ENCODE assay signal across 9 cellular contexts in the genomic region with DNA sequence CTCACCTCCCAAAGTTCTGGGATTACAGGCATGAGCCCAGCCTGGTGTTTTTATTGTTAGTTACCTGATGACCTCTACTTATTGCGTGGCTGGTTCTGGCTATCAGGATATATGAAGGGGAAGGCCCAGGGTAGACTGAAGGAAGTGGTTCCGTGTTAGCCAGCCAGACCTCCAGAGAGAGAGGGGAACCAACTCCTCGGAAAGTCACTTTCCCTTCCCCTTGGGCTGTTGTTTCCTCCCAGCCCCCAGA. TPM values are rescaled to one million over a fixed set of nuclear protein-coding genes. Genes with fewer than 3 reads are reported as not detected.
DNase-seq lines count a peak whose midpoint lies in the region.
"Had no signal": no experiment of that assay in that cellular context is flagged by ENCODE, and none has a peak within 500 bp of the region (broad histone marks: within the 10 kb centered on the region; RNA-seq: fewer than 3 reads in every experiment).

No MANE protein-coding gene starts in this region.

- CTCF ChIA-PET in activated naive CD4-positive, alpha-beta T cell treated with anti-CD3 and anti-CD28 coated beads, Interleukin-2, amount 10 ng/mL, durations not matched to agents 7 days and 5 days (lab: Charles Lee) = interaction anchor here (0.8 to 12.4 kb wide), 5 partner anchors 10 to 60 kb away, joined by 3 to 236 read pairs (median 4); no protein-coding TSS in a partner anchor

- H3K36me3 ChIP-seq in esophagus (ENCODE audit: control insufficient read depth in 2 of 2, insufficient read depth in 2 of 2, low read length in 1 of 2) (no peaks in the 10 kb centered on the region), thymus (ENCODE audit: control insufficient read depth, insufficient read depth) (peaks cover 4% of the 10 kb centered on the region)

- H3K4me1 Mint-ChIP-seq in activated naive CD4-positive, alpha-beta T cell treated with anti-CD3 and anti-CD28 coated beads, Interleukin-2, amount 10 ng/mL, durations not matched to agents 7 days and 5 days = peaks cover 66% of the 10 kb centered on the region

- H3K27ac ChIP-seq in esophagus (ENCODE audit: low read depth in 2 of 2, low read length in 1 of 2) = peak overlapping the region; percentile 29 to 56
- H3K27ac ChIP-seq in thymus (ENCODE audit: low read depth) = peak overlapping the region; percentile 97

- peaks cover 47% of the 10 kb centered on the region for H3K36me3 Mint-ChIP-seq in activated naive CD4-positive, alpha-beta T cell treated with anti-CD3 and anti-CD28 coated beads, Interleukin-2, amount 10 ng/mL, durations not matched to agents 7 days and 5 days
- H3K36me3 Mint-ChIP-seq: brain had no signal

- H3K27me3 ChIP-seq in esophagus (ENCODE audit: control insufficient read depth in 1 of 2, insufficient read depth in 2 of 2, low read length in 2 of 2) = no peaks in the 10 kb centered on the region
- no peaks in the 10 kb centered on the region for H3K27me3 ChIP-seq in thymus (ENCODE audit: control insufficient read depth, insufficient read depth)

- H3K27me3 Mint-ChIP-seq in activated naive CD4-positive, alpha-beta T cell treated with anti-CD3 and anti-CD28 coated beads, Interleukin-2, amount 10 ng/mL, durations not matched to agents 7 days and 5 days = no peaks in the 10 kb centered on the region

- H3K27ac Mint-ChIP-seq in activated naive CD4-positive, alpha-beta T cell treated with anti-CD3 and anti-CD28 coated beads, Interleukin-2, amount 10 ng/mL, durations not matched to agents 7 days and 5 days = peak overlapping the region; percentile 98
- H3K27ac Mint-ChIP-seq: brain had no signal

- H3K4me1 ChIP-seq in esophagus (ENCODE audit: control insufficient read depth in 2 of 2, insufficient read depth in 2 of 2, low read length in 1 of 2) = peaks cover 0 to 3% of the 10 kb centered on the region in 2 donors
- peaks cover 22% of the 10 kb centered on the region for H3K4me1 ChIP-seq in thymus (ENCODE audit: control insufficient read depth, insufficient read depth, low read length)

- H3K4me3 ChIP-seq in esophagus (ENCODE audit: low read depth in 1 of 2, low read length in 2 of 2) (no peak overlapping the region), thymus (ENCODE audit: low read length) (peak overlapping the region; percentile 100)

- H3K9me3 ChIP-seq in esophagus (ENCODE audit: control insufficient read depth in 2 of 2, insufficient read depth in 1 of 2, low read depth in 1 of 2, low read length in 1 of 2) = peaks cover 0 to 2% of the 10 kb centered on the region in 2 donors
- no peaks in the 10 kb centered on the region for H3K9me3 ChIP-seq in thymus (ENCODE audit: control insufficient read depth)

- DNase-seq in activated naive CD4-positive, alpha-beta T cell treated with anti-CD3 and anti-CD28 coated beads, Interleukin-2, amount 10 ng/mL, durations not matched to agents 7 days and 5 days = no peak
- no peak for DNase-seq in activated naive CD4-positive, alpha-beta T cell treated with anti-CD3 and anti-CD28 coated beads, Interleukin-2, amount 50 U/mL, for 16 hours
- DNase-seq in Kasumi-1 (lab: John Stamatoyannopoulos, UW) (peak; percentile 43 to 53), H4 (ENCODE audit: low spot score) (no peak), middle frontal gyrus (ENCODE audit: extremely low spot score, low spot score) (no peak), DMS 273 treated with DMSO at 0.1 percent for 48 hours (lab: John Stamatoyannopoulos, UW) (no peak)

- H3K4me3 Mint-ChIP-seq in activated naive CD4-positive, alpha-beta T cell treated with anti-CD3 and anti-CD28 coated beads, Interleukin-2, amount 10 ng/mL, durations not matched to agents 7 days and 5 days = peak overlapping the region; percentile 95
- H3K4me3 Mint-ChIP-seq: brain had no signal

- peaks cover 14% of the 10 kb centered on the region for H3K9me3 Mint-ChIP-seq in activated naive CD4-positive, alpha-beta T cell treated with anti-CD3 and anti-CD28 coated beads, Interleukin-2, amount 10 ng/mL, durations not matched to agents 7 days and 5 days

- 78 to 82% methylated on average over 3 of the region's 3 CpGs for WGBS in esophagus, 2 donors
- 18% methylated on average over 3 of the region's 3 CpGs for WGBS in thymus

RNA-seq across cellular contexts. Expression of gene RCSD1, which starts 2.5 kb away (rescaled TPM):
- 1 to 10 TPM; 1.5 to 1.7 TPM for polyA plus RNA-seq in esophagus
- 69.4 TPM for polyA plus RNA-seq in thymus
- total RNA-seq in H4 (2014; rRNA removed; shearing (Covaris generic)) = not detected in 2 replicates

Comparison
In these comparisons a context has a peak if more than half of its experiments do, and no peak if none do; other contexts are left out.
1. DNase-seq: peak in Kasumi-1 (2 of 2); none in activated naive CD4-positive, alpha-beta T cell treated with anti-CD3 and anti-CD28 coated beads, Interleukin-2, amount 10 ng/mL, durations not matched to agents 7 days and 5 days (single experiment), activated naive CD4-positive, alpha-beta T cell treated with anti-CD3 and anti-CD28 coated beads, Interleukin-2, amount 50 U/mL, for 16 hours (single experiment), H4 (single experiment), middle frontal gyrus (single experiment) and DMS 273 treated with DMSO at 0.1 percent for 48 hours (single experiment).
2. RNA of gene RCSD1, which starts 2.5 kb away (polyA plus RNA-seq): 69.4 TPM in thymus (single experiment); 1.5 to 1.7 TPM in esophagus; every median in the first group is over 10 times any median in the second.